11 cellular contexts compared by ENCODE assay signal in the genomic region with DNA sequence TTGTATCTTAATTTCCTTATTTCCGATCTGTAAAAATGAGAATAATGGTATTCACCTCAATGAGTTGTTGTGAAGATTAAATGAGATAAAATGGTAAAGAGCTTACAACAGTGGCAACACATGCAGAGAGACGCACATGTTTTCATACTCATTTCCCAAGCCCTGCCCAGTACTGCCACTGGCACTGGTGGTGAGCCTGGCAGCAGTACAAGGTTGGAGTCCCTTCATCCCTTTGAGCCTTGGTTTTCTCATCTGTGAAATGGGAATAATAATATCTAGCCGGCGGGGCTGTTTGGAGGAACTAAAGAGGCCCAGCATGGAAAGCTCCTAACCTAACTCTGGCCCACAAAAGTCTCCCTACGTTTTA. TPM values are rescaled to one million over a fixed set of nuclear protein-coding genes. Genes with fewer than 3 reads are reported as not detected.
DNase-seq lines count a peak whose midpoint lies in the region; ATAC-seq, FAIRE-seq and TF ChIP-seq lines count a peak whose summit lies in the region.
"Had no signal": no experiment of that assay in that cellular context is flagged by ENCODE, and none has a peak within 500 bp of the region (broad histone marks: within the 10 kb centered on the region; RNA-seq: fewer than 3 reads in every experiment).

No MANE protein-coding gene starts in this region.

- no peak for ATAC-seq in GM21360 (IDR thresholded peaks at IDR 0.05; ENCODE audit: unreplicated experiment)

- 68 to 74% (median 69%) methylated on average over 5 of the region's 5 CpGs for WGBS in small intestine, 3 donors

- H3K4me3 ChIP-seq in BLaER1 treated with 17β-estradiol and CSF1 and Interleukin-3, amounts not matched to agents 10 nM and 100 nM: peak overlapping the region in 2 of 10 experiments; percentile 62 to 74; a peak in 2 of 20 replicates
- H3K4me3 ChIP-seq in HUES6 (ENCODE audit: low read depth, low read length) (peak overlapping the region; percentile 92; the same call in 1 of the 2 replicates), coronary artery (no peak overlapping the region), neuron (ENCODE audit: low read length) (peak overlapping the region; percentile 92), SJCRH30 (no peak overlapping the region), small intestine (ENCODE audit: low read depth in 1 of 2, low read length in 2 of 2) (no peak overlapping the region)
- H3K4me3 ChIP-seq in effector memory CD4-positive, alpha-beta T cell (ENCODE audit: insufficient read depth, low read depth, low read length, poor library complexity, severe bottlenecking): no peak overlapping the region

- H3K9me3 ChIP-seq in BLaER1 treated with 17β-estradiol and CSF1 and Interleukin-3, amounts not matched to agents 10 nM and 100 nM (replicated peaks in 1 of 11): no peaks in the 10 kb centered on the region
- H3K9me3 ChIP-seq in HUES6 (ENCODE audit: control insufficient read depth, insufficient read depth, low read depth, low read length) (no peaks in the 10 kb centered on the region), neuron (ENCODE audit: low read length) (no peaks in the 10 kb centered on the region), SJCRH30 (replicated peaks) (no peaks in the 10 kb centered on the region), small intestine (ENCODE audit: control insufficient read depth, low read depth) (no peaks in the 10 kb centered on the region)
- H3K9me3 ChIP-seq in effector memory CD4-positive, alpha-beta T cell (ENCODE audit: control insufficient read depth, low read length): no peaks in the 10 kb centered on the region

- H3K4me1 ChIP-seq in BLaER1 treated with 17β-estradiol and CSF1 and Interleukin-3, amounts not matched to agents 10 nM and 100 nM: peaks cover 17 to 95% (median 64%) of the 10 kb centered on the region in 10 experiments
- H3K4me1 ChIP-seq in HUES6 (ENCODE audit: control insufficient read depth, insufficient read depth, low read length): peaks cover 31% of the 10 kb centered on the region
- peaks cover 22% of the 10 kb centered on the region for H3K4me1 ChIP-seq in neuron (ENCODE audit: insufficient read depth, low read length)
- H3K4me1 ChIP-seq in SJCRH30: peaks cover 33% of the 10 kb centered on the region
- H3K4me1 ChIP-seq in small intestine (ENCODE audit: control insufficient read depth in 2 of 2, insufficient read depth in 1 of 2, low read depth in 1 of 2, low read length in 1 of 2): peaks cover 0 to 6% of the 10 kb centered on the region in 2 donors
- H3K4me1 ChIP-seq in effector memory CD4-positive, alpha-beta T cell (ENCODE audit: control insufficient read depth, insufficient read depth, low read length, poor library complexity, severe bottlenecking): peaks cover 9% of the 10 kb centered on the region

- no peaks in the 10 kb centered on the region for H3K27me3 ChIP-seq in BLaER1 treated with 17β-estradiol and CSF1 and Interleukin-3, amounts not matched to agents 10 nM and 100 nM
- H3K27me3 ChIP-seq in HUES6 (ENCODE audit: control insufficient read depth, insufficient read depth, low read length) (no peaks in the 10 kb centered on the region), neuron (ENCODE audit: insufficient read depth, low read length) (peaks cover 5% of the 10 kb centered on the region), SJCRH30 (no peaks in the 10 kb centered on the region; the same call in 1 of the 2 replicates), small intestine (ENCODE audit: control insufficient read depth in 2 of 2, insufficient read depth in 2 of 2, low read length in 2 of 2) (no peaks in the 10 kb centered on the region)
- H3K27me3 ChIP-seq in effector memory CD4-positive, alpha-beta T cell (replicated peaks; ENCODE audit: control insufficient read depth, insufficient read depth, low read length, poor library complexity, severe bottlenecking): peaks cover 42% of the 10 kb centered on the region

- H2AFZ ChIP-seq in neuron (ENCODE audit: low read depth, low read length): no peak overlapping the region

- H4K20me1 ChIP-seq in BLaER1 treated with 17β-estradiol and CSF1 and Interleukin-3, amounts not matched to agents 10 nM and 100 nM: peaks cover 0 to 28% (median 0%) of the 10 kb centered on the region in 11 experiments; a peak in 9 of 22 replicates

- peak overlapping the region in 3 of 11 experiments; percentile 21 to 88 (median 83); a peak in 4 of 22 replicates for H3K9ac ChIP-seq in BLaER1 treated with 17β-estradiol and CSF1 and Interleukin-3, amounts not matched to agents 10 nM and 100 nM
- H3K9ac ChIP-seq in HUES6 (ENCODE audit: low read length): peak overlapping the region; percentile 78

- H3K4me2 ChIP-seq in BLaER1 treated with 17β-estradiol and CSF1 and Interleukin-3, amounts not matched to agents 10 nM and 100 nM: peak overlapping the region; percentile 68 to 91 (median 83)

- no peak for FAIRE-seq in small intestine (lab: Jason Lieb, UNC)

- no peak for TF ChIP-seq CTCF in coronary artery (IDR thresholded peaks at IDR 0.05)

- peak overlapping the region in 6 of 11 experiments; percentile 24 to 87 (median 83); a peak in 8 of 22 replicates for H3K27ac ChIP-seq in BLaER1 treated with 17β-estradiol and CSF1 and Interleukin-3, amounts not matched to agents 10 nM and 100 nM
- H3K27ac ChIP-seq in HUES6 (ENCODE audit: low read depth, low read length) (no peak overlapping the region), coronary artery (peak overlapping the region; percentile 78 to 89), SJCRH30 (no peak overlapping the region), small intestine (ENCODE audit: low read depth in 1 of 2, low read length in 1 of 2) (no peak overlapping the region)
- no peak overlapping the region for H3K27ac ChIP-seq in effector memory CD4-positive, alpha-beta T cell (ENCODE audit: insufficient read depth, low read length, poor library complexity, severe bottlenecking)

- H3K36me3 ChIP-seq in BLaER1 treated with 17β-estradiol and CSF1 and Interleukin-3, amounts not matched to agents 10 nM and 100 nM: no peaks in the 10 kb centered on the region
- H3K36me3 ChIP-seq in HUES6 (ENCODE audit: control insufficient read depth, insufficient read depth, low read length) (no peaks in the 10 kb centered on the region), neuron (ENCODE audit: insufficient read depth, low read length) (no peaks in the 10 kb centered on the region), SJCRH30 (no peaks in the 10 kb centered on the region), small intestine (ENCODE audit: control insufficient read depth in 2 of 2, insufficient read depth in 2 of 2, low read length in 2 of 2) (no peaks in the 10 kb centered on the region)
- H3K36me3 ChIP-seq in effector memory CD4-positive, alpha-beta T cell (ENCODE audit: control insufficient read depth, insufficient read depth, low read length): no peaks in the 10 kb centered on the region

- DNase-seq in coronary artery (ENCODE audit: low spot score) (no peak), SJCRH30 (no peak), small intestine (no peak)
- no peak for DNase-seq in effector memory CD4-positive, alpha-beta T cell
- DNase-seq: activated CD8-positive, alpha-beta memory T cell treated with anti-CD3 and anti-CD28 coated beads, Interleukin-2, amount 50 U/mL, for 4 hours; DMS 273 treated with DMSO at 0.1 percent for 48 hours; NCI-H510A treated with DMSO at 0.1 percent for 48 hours had no signal

RNA-seq across cellular contexts. Expression of a gene that starts 0.9 kb away (rescaled TPM):
- 87.3 and 92.9 TPM in 2 replicates for total RNA-seq in SJCRH30 (2014; rRNA removed; shearing (Covaris generic))
- polyA plus RNA-seq in small intestine: 10 to 100 TPM in 2 of 3 donors, 1 to 10 TPM in 1; 7.8 to 40.7 (median 10.3) TPM

RNA-seq across cellular contexts. Expression of a gene that starts 50.1 kb away (rescaled TPM):
- 90.4 and 92.5 TPM in 2 replicates for total RNA-seq in SJCRH30 (2014; rRNA removed; shearing (Covaris generic))
- 100 to 1,000 TPM in 1 of 3 donors, 10 to 100 TPM in 2; 57.7 to 113 (median 82.4) TPM for polyA plus RNA-seq in small intestine

Comparison
In these comparisons a context has a peak if more than half of its experiments do, and no peak if none do; other contexts are left out.
1. H3K27ac ChIP-seq: peak in BLaER1 treated with 17β-estradiol and CSF1 and Interleukin-3, amounts not matched to agents 10 nM and 100 nM (6 of 11) and coronary artery (2 of 2); none in HUES6 (single experiment), SJCRH30 (single experiment), small intestine (0 of 2) and effector memory CD4-positive, alpha-beta T cell (single experiment).
2. H3K4me3 ChIP-seq: peak in HUES6 (single experiment) and neuron (single experiment); none in coronary artery (single experiment), SJCRH30 (single experiment), small intestine (0 of 2) and effector memory CD4-positive, alpha-beta T cell (single experiment).